Comparison of ENCODE assay signal across 15 cellular contexts in genomic region chr2:70412294-70413075, GRCh38.
"Had no signal": no experiment of that assay in that cellular context is flagged by ENCODE, and none has a peak within 500 bp of the region (broad histone marks: within the 10 kb centered on the region; RNA-seq: fewer than 3 reads in every experiment).

No MANE protein-coding gene starts in this region.

- H3K36me3 ChIP-seq: colonic mucosa, pancreas, spleen had no signal

- DNase-seq: activated CD4-positive, alpha-beta T cell treated with anti-CD3 and anti-CD28 coated beads, Interleukin-2, amount 50 U/mL, for 4 hours; activated gamma-delta T cell; activated naive CD8-positive, alpha-beta T cell treated with anti-CD3 and anti-CD28 coated beads, Interleukin-2, amount 10 ng/mL, durations not matched to agents 7 days and 5 days; activated T-cell treated with anti-CD3 and anti-CD28 coated beads, Interleukin-2, amount 50 U/mL, for 4 hours; anterior cingulate cortex; colonic mucosa; left ventricle myocardium superior; pancreas; right cardiac atrium; SIG-M5; spleen; stimulated activated CD4-positive, alpha-beta T cell treated with anti-CD3 and anti-CD28 coated beads, Interleukin-2, amount 100 ng/mL, for 24 hours; stimulated activated naive B cell treated with anti-CD40 and anti-IgM and Interleukin-4, amounts not matched to agents 10 μg/mL and 1 μg/mL and 100 μg/mL, for 72 hours; trophoblast cell had no signal

- H3K27ac ChIP-seq: colonic mucosa, pancreas, spleen had no signal

- H3K27me3 ChIP-seq: colonic mucosa, pancreas had no signal

- ATAC-seq: activated CD4-positive, CD25-positive, alpha-beta regulatory T cell treated with anti-CD3 and anti-CD28 coated beads, Interleukin-2, amount 50 U/mL, for 24 hours; activated T-cell treated with anti-CD3 and anti-CD28 coated beads, Interleukin-2, amount 50 U/mL, for 4 hours; left ventricle myocardium superior; right cardiac atrium; stimulated activated naive B cell treated with anti-CD40 and anti-IgM and Interleukin-4, amounts not matched to agents 10 μg/mL and 1 μg/mL and 100 μg/mL, for 72 hours had no signal

- H3K4me1 ChIP-seq: colonic mucosa, pancreas, spleen had no signal

- H3K4me3 ChIP-seq: colonic mucosa, pancreas, spleen had no signal

- H3K9me3 ChIP-seq: colonic mucosa, pancreas, spleen had no signal
